Comparison of ENCODE assay signal across 1 cellular context in the genomic region with DNA sequence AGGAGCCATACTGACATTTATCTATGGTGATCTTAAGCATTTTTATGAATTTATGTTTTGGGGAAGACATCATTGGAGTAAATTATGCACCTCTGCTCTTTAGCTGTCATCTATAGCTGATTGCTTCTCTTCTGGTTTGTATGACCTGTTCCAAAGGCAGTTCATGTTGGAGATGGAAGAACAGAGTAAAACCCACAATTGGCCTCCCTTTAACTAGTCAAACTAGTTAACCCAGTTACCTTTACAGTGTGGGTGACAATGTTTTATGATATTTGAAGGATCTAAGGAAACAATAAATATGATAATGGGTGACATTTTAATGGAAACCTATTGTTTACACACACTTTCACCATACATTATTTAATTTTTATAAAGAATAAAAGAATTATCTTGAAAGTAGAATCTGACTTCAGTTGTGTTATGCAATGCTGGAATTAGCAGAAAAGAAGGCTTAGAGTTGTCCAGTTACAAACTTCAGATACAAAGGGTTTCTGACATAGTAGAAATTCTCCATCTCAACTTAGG.
TF ChIP-seq lines count a peak whose summit lies in the region.

No MANE protein-coding gene starts in this region.

TF ChIP-seq in IMR-90, 13 proteins besides CTCF, POLR2A, EP300 and RAD21 (continued from another document):
- TF ChIP-seq ELK1 (IDR thresholded peaks at IDR 0.05; ENCODE audit: borderline replicate concordance, low read depth, low read length) = no peak
- no peak for TF ChIP-seq CEBPB (IDR thresholded peaks at IDR 0.05; ENCODE audit: low read depth, low read length)
